ENCODE assay signal across 1 cellular context in the genomic region with DNA sequence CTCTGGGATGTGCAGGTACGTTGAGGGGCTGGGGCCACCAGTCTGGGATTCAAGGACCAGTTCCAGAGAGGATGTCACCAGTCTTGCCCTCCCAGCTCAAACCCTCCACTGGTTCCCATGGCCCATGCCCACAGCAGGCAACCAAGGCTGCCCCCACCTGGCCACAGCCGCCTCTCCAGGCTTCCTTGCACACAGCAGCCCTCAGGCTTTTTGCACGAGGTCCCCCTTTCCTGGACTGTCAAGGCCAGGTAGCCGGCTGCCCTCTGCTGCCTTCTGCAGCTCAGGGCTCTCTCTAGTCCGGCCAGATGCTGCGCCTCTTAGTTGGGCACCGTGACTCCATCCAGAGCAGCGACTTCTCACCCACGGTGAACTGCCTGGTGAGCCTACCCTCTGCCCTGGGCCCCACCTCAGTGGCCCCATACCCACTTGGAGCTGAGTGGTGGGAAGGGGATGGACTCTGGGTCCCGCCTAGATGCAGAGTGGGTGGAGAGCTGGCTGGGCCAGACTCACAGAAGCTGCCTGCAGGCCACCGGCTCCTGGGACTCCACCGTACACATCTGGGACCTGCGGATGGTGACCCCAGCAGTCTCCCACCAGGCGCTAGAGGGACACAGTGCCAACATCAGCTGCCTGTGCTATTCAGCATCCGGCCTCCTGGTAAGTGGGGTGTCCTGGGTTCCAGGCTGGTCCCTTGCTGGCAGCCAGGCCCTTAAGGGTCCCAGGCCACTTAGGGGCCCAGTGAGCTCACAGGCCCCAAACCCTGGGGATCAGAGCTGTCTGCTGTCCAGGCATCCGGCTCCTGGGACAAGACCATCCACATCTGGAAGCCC.
A peak's percentile ranks its signal among the peaks of the same experiment; 100 is the strongest.
TF ChIP-seq lines count a peak whose summit lies in the region.

No MANE protein-coding gene starts in this region.

TF ChIP-seq in HepG2, 621 proteins besides CTCF, POLR2A, EP300 and RAD21 (continues in another document):
- TF ChIP-seq KLF6 (CRISPR knock-in tag; IDR thresholded peaks at IDR 0.05), result no peak
- TF ChIP-seq, protein P1, sequence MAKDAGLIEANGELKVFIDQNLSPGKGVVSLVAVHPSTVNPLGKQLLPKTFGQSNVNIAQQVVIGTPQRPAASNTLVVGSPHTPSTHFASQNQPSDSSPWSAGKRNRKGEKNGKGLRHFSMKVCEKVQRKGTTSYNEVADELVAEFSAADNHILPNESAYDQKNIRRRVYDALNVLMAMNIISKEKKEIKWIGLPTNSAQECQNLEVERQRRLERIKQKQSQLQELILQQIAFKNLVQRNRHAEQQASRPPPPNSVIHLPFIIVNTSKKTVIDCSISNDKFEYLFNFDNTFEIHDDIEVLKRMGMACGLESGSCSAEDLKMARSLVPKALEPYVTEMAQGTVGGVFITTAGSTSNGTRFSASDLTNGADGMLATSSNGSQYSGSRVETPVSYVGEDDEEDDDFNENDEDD (CRISPR knock-in tag; IDR thresholded peaks at IDR 0.05; ENCODE audit: borderline replicate concordance), result no peak; the same call in 1 of the 2 replicates
- no peak for TF ChIP-seq ZFP37 (CRISPR knock-in tag; IDR thresholded peaks at IDR 0.05; ENCODE audit: borderline replicate concordance)
- no peak for TF ChIP-seq SNAPC2 (CRISPR knock-in tag; IDR thresholded peaks at IDR 0.05)
- TF ChIP-seq, protein P2, sequence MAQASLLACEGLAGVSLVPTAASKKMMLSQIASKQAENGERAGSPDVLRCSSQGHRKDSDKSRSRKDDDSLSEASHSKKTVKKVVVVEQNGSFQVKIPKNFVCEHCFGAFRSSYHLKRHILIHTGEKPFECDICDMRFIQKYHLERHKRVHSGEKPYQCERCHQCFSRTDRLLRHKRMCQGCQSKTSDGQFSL (CRISPR knock-in tag; IDR thresholded peaks at IDR 0.05), result no peak
- TF ChIP-seq ZSCAN21 (CRISPR knock-in tag; IDR thresholded peaks at IDR 0.05; ENCODE audit: borderline replicate concordance), result 0 out of 2 replicates have a peak, but pooled peaks have one; percentile 23
- TF ChIP-seq ZNF784 (CRISPR knock-in tag; IDR thresholded peaks at IDR 0.05; ENCODE audit: borderline replicate concordance), result no peak
- TF ChIP-seq CBFB (CRISPR knock-in tag; IDR thresholded peaks at IDR 0.05), result no peak
- no peak for TF ChIP-seq TARDBP (CRISPR knock-in tag; IDR thresholded peaks at IDR 0.05)
- no peak for TF ChIP-seq SRSF9 (IDR thresholded peaks at IDR 0.05; ENCODE audit: borderline replicate concordance, insufficient read depth, low read depth, low read length, poor library complexity, severe bottlenecking)
- TF ChIP-seq POGZ (CRISPR knock-in tag; IDR thresholded peaks at IDR 0.05), result no peak
- no peak for TF ChIP-seq RARG (CRISPR knock-in tag; IDR thresholded peaks at IDR 0.05; ENCODE audit: low read depth)
- TF ChIP-seq, protein P3, sequence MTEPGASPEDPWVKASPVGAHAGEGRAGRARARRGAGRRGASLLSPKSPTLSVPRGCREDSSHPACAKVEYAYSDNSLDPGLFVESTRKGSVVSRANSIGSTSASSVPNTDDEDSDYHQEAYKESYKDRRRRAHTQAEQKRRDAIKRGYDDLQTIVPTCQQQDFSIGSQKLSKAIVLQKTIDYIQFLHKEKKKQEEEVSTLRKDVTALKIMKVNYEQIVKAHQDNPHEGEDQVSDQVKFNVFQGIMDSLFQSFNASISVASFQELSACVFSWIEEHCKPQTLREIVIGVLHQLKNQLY (CRISPR knock-in tag; IDR thresholded peaks at IDR 0.05), result no peak
- TF ChIP-seq NCOA5 (CRISPR knock-in tag; IDR thresholded peaks at IDR 0.05), result no peak
- no peak for TF ChIP-seq ZKSCAN5 (CRISPR knock-in tag; IDR thresholded peaks at IDR 0.05)
- TF ChIP-seq XRCC5 (optimal IDR thresholded peaks at IDR 0.05; ENCODE audit: low read length), result peak; percentile 59
- TF ChIP-seq, protein P4, sequence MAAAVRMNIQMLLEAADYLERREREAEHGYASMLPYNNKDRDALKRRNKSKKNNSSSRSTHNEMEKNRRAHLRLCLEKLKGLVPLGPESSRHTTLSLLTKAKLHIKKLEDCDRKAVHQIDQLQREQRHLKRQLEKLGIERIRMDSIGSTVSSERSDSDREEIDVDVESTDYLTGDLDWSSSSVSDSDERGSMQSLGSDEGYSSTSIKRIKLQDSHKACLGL (CRISPR knock-in tag; IDR thresholded peaks at IDR 0.05), result peak; percentile 65; the same call in 1 of the 2 replicates
- no peak for TF ChIP-seq ZFX (CRISPR knock-in tag; IDR thresholded peaks at IDR 0.05; ENCODE audit: low read depth)
- TF ChIP-seq SP1 (IDR thresholded peaks at IDR 0.05), result no peak
- no peak for TF ChIP-seq SP1 (CRISPR knock-in tag; IDR thresholded peaks at IDR 0.05)
- no peak for TF ChIP-seq ZNF709 (CRISPR knock-in tag; IDR thresholded peaks at IDR 0.05)
- TF ChIP-seq, protein P5, sequence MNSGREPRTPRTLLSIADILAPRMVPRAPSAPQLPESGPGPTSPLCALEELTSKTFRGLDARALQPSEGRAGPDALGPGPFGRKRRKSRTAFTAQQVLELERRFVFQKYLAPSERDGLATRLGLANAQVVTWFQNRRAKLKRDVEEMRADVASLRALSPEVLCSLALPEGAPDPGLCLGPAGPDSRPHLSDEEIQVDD (CRISPR knock-in tag; IDR thresholded peaks at IDR 0.05; ENCODE audit: borderline replicate concordance), result no peak
- peak; percentile 31 for TF ChIP-seq HNRNPLL (IDR thresholded peaks at IDR 0.05; ENCODE audit: low read depth, low read length, poor library complexity, severe bottlenecking)
- TF ChIP-seq ZSCAN20 (CRISPR knock-in tag; IDR thresholded peaks at IDR 0.05; ENCODE audit: borderline replicate concordance), result no peak
- no peak for TF ChIP-seq ZZZ3 (CRISPR knock-in tag; IDR thresholded peaks at IDR 0.05; ENCODE audit: borderline replicate concordance)
- no peak for TF ChIP-seq BRD4 (CRISPR knock-in tag; IDR thresholded peaks at IDR 0.05)
- TF ChIP-seq, protein P6, sequence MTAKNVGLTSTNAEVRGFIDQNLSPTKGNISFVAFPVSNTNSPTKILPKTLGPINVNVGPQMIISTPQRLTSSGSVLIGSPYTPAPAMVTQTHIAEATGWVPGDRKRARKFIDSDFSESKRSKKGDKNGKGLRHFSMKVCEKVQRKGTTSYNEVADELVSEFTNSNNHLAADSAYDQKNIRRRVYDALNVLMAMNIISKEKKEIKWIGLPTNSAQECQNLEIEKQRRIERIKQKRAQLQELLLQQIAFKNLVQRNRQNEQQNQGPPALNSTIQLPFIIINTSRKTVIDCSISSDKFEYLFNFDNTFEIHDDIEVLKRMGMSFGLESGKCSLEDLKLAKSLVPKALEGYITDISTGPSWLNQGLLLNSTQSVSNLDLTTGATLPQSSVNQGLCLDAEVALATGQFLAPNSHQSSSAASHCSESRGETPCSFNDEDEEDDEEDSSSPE (CRISPR knock-in tag; IDR thresholded peaks at IDR 0.05), result 0 out of 2 replicates have a peak, but pooled peaks have one; percentile 16
- TF ChIP-seq ATM (IDR thresholded peaks at IDR 0.05; ENCODE audit: borderline replicate concordance), result no peak
- TF ChIP-seq ZXDC (CRISPR knock-in tag; IDR thresholded peaks at IDR 0.05), result no peak; the same call in 1 of the 2 replicates
- no peak for TF ChIP-seq ZNF451 (CRISPR knock-in tag; IDR thresholded peaks at IDR 0.05)
- TF ChIP-seq AGO2 (optimal IDR thresholded peaks at IDR 0.05; ENCODE audit: low read depth, low read length), result peak; percentile 96
- TF ChIP-seq SIX4 (CRISPR knock-in tag; IDR thresholded peaks at IDR 0.05), result no peak
- TF ChIP-seq TSC22D2 (CRISPR knock-in tag; IDR thresholded peaks at IDR 0.05; ENCODE audit: borderline replicate concordance), result no peak
- TF ChIP-seq SALL1 (CRISPR knock-in tag; IDR thresholded peaks at IDR 0.05), result peak; percentile 49
- no peak for TF ChIP-seq NFATC3 (CRISPR knock-in tag; IDR thresholded peaks at IDR 0.05)
- TF ChIP-seq NFKBIZ (CRISPR knock-in tag; IDR thresholded peaks at IDR 0.05), result no peak
- no peak for TF ChIP-seq AHR (CRISPR knock-in tag; IDR thresholded peaks at IDR 0.05)
- TF ChIP-seq MATR3 (CRISPR knock-in tag; IDR thresholded peaks at IDR 0.05), result no peak
- no peak for TF ChIP-seq ZBTB20 (CRISPR knock-in tag; IDR thresholded peaks at IDR 0.05; ENCODE audit: borderline replicate concordance, low read depth)
- no peak for TF ChIP-seq HDAC2 (CRISPR knock-in tag; IDR thresholded peaks at IDR 0.05)
- TF ChIP-seq PREB (CRISPR knock-in tag; IDR thresholded peaks at IDR 0.05), result no peak
- no peak for TF ChIP-seq KDM1A (CRISPR knock-in tag; IDR thresholded peaks at IDR 0.05)
- peak; percentile 28 for TF ChIP-seq SRSF1 (optimal IDR thresholded peaks at IDR 0.05; ENCODE audit: low read depth, low read length)
- TF ChIP-seq, protein P7, sequence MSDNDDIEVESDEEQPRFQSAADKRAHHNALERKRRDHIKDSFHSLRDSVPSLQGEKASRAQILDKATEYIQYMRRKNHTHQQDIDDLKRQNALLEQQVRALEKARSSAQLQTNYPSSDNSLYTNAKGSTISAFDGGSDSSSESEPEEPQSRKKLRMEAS (IDR thresholded peaks at IDR 0.05), result peak; percentile 45; the same call in 1 of the 2 replicates
- no peak for TF ChIP-seq ZNF777 (CRISPR knock-in tag; IDR thresholded peaks at IDR 0.05)
- TF ChIP-seq ZNF501 (CRISPR knock-in tag; IDR thresholded peaks at IDR 0.05), result peak; percentile 49; the same call in 1 of the 2 replicates
- no peak for TF ChIP-seq KLF13 (CRISPR knock-in tag; IDR thresholded peaks at IDR 0.05)
- TF ChIP-seq ZNF512B (CRISPR knock-in tag; IDR thresholded peaks at IDR 0.05; ENCODE audit: borderline replicate concordance), result no peak
- no peak for TF ChIP-seq ZNF160 (CRISPR knock-in tag; IDR thresholded peaks at IDR 0.05)
- TF ChIP-seq SALL2 (CRISPR knock-in tag; IDR thresholded peaks at IDR 0.05), result no peak
- TF ChIP-seq KLF15 (CRISPR knock-in tag; IDR thresholded peaks at IDR 0.05; ENCODE audit: borderline replicate concordance), result no peak
- TF ChIP-seq HNRNPH1 (optimal IDR thresholded peaks at IDR 0.05; ENCODE audit: low read depth, low read length), result peak; percentile 49
- TF ChIP-seq GABPA (IDR thresholded peaks at IDR 0.05; ENCODE audit: low read depth, low read length), result no peak
- no peak for TF ChIP-seq GABPA (CRISPR knock-in tag; IDR thresholded peaks at IDR 0.05; ENCODE audit: low read depth)
- TF ChIP-seq BHLHE40 (IDR thresholded peaks at IDR 0.05; ENCODE audit: low read length), result 0 out of 2 replicates have a peak, but pooled peaks have one; percentile 6
- TF ChIP-seq ZNF557 (CRISPR knock-in tag; IDR thresholded peaks at IDR 0.05), result no peak
- no peak for TF ChIP-seq SRY (CRISPR knock-in tag; IDR thresholded peaks at IDR 0.05)
- TF ChIP-seq, protein P8, sequence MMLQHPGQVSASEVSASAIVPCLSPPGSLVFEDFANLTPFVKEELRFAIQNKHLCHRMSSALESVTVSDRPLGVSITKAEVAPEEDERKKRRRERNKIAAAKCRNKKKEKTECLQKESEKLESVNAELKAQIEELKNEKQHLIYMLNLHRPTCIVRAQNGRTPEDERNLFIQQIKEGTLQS (CRISPR knock-in tag; IDR thresholded peaks at IDR 0.05), result no peak
- TF ChIP-seq NFE2L2 (IDR thresholded peaks at IDR 0.05; ENCODE audit: low read length), result no peak
- no peak for TF ChIP-seq MED8 (CRISPR knock-in tag; IDR thresholded peaks at IDR 0.05; ENCODE audit: insufficient replicate concordance)
- no peak for TF ChIP-seq ZNF567 (CRISPR knock-in tag; IDR thresholded peaks at IDR 0.05; ENCODE audit: borderline replicate concordance)
- no peak; the same call in 1 of the 2 replicates for TF ChIP-seq POLR2AphosphoS2 (IDR thresholded peaks at IDR 0.05; ENCODE audit: low read depth, low read length)
- TF ChIP-seq KDM4B (CRISPR knock-in tag; IDR thresholded peaks at IDR 0.05), result no peak
